Comparison of ENCODE assay signal across 26 cellular contexts in the genomic region with DNA sequence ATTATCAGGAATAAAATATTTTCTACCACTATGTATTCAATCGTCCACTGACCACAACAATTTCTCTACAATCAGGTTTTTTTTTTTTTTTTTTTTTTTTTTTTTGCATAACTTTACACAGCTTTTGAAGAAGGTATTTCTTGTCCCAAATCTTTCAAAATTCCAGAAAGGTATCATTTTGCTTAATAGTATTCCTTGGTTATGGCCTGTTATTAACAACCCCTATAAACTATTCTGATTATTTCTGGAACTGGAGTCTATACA.
"Had no signal": no experiment of that assay in that cellular context is flagged by ENCODE, and none has a peak within 500 bp of the region (broad histone marks: within the 10 kb centered on the region; RNA-seq: fewer than 3 reads in every experiment).

No MANE protein-coding gene starts in this region.

- H3K4me1 ChIP-seq: ascending aorta, body of pancreas had no signal

- H3K27ac ChIP-seq: ascending aorta, body of pancreas, PC-9, VCaP had no signal

- H3K9me3 Mint-ChIP-seq: activated CD8-positive, alpha-beta T cell treated with anti-CD3 and anti-CD28 coated beads for 36 hours; activated naive CD8-positive, alpha-beta T cell treated with anti-CD3 and anti-CD28 coated beads, Interleukin-2, amount 50 U/mL, for 24 hours; activated T-helper 2 cell treated with anti-CD3 and anti-CD28 coated beads, Interferon-gamma antibody, Interleukin-2, Interleukin-4, amounts not matched to agents 10 μg/mL and 5 μg/mL and 100 μg/mL, durations not matched to agents 14 hours and 24 hours and 36 hours had no signal

- H3K4me2 ChIP-seq: PC-9 had no signal

- H3K9me3 ChIP-seq: ascending aorta, body of pancreas had no signal

- H3K27ac Mint-ChIP-seq: activated CD4-positive, alpha-beta T cell treated with anti-CD3 and anti-CD28 coated beads for 36 hours; activated CD8-positive, alpha-beta T cell treated with anti-CD3 and anti-CD28 coated beads for 36 hours; activated naive CD4-positive, alpha-beta T cell treated with anti-CD3 and anti-CD28 coated beads, Interleukin-2, amount 50 U/mL, for 72 hours; activated naive CD8-positive, alpha-beta T cell treated with anti-CD3 and anti-CD28 coated beads, Interleukin-2, amount 50 U/mL, for 24 hours; activated T-cell treated with anti-CD3 and anti-CD28 coated beads, Interleukin-2, amount 50 U/mL, for 72 hours; activated T-helper 2 cell treated with anti-CD3 and anti-CD28 coated beads, Interferon-gamma antibody, Interleukin-2, Interleukin-4, amounts not matched to agents 10 μg/mL and 5 μg/mL and 100 μg/mL, durations not matched to agents 14 hours and 24 hours and 36 hours; T-cell had no signal

- H3K36me3 ChIP-seq: ascending aorta had no signal

- DNase-seq: activated CD4-positive, alpha-beta T cell treated with anti-CD3 and anti-CD28 coated beads, Interleukin-2, amount 50 U/mL, for 1 hour; activated CD8-positive, alpha-beta memory T cell treated with anti-CD3 and anti-CD28 coated beads, Interleukin-2, amount 50 U/mL, for 4 hours; activated naive CD4-positive, alpha-beta T cell treated with Interleukin-2 at 50 U/mL for 16 hours; amniotic stem cell; central memory CD4-positive, alpha-beta T cell; cortex of kidney; NCI-H1092; NCI-H1417; NCI-H2029; NCI-H2107; NCI-H226; NCI-H510A; NCI-H526 treated with DMSO at 0.1 percent for 48 hours; NK-92 treated with Interleukin-12 subunit alpha and Interleukin-12 subunit beta, amount 100 ng/mL, for 24 hours; PC-9; SHP77 treated with DMSO at 0.1 percent for 48 hours; T-cell had no signal

- H3K4me1 Mint-ChIP-seq: activated CD4-positive, alpha-beta T cell treated with anti-CD3 and anti-CD28 coated beads for 36 hours; activated naive CD8-positive, alpha-beta T cell treated with anti-CD3 and anti-CD28 coated beads, Interleukin-2, amount 50 U/mL, for 24 hours; T-cell had no signal

- ATAC-seq: activated CD4-positive, alpha-beta T cell treated with anti-CD3 and anti-CD28 coated beads for 36 hours; activated CD8-positive, alpha-beta T cell treated with anti-CD3 and anti-CD28 coated beads for 36 hours; activated naive CD8-positive, alpha-beta T cell treated with anti-CD3 and anti-CD28 coated beads, Interleukin-2, amount 50 U/mL, for 24 hours; activated T-cell treated with anti-CD3 and anti-CD28 coated beads, Interleukin-2, amount 50 U/mL, for 72 hours; T-cell had no signal

- H3K4me3 Mint-ChIP-seq: activated CD4-positive, alpha-beta T cell treated with anti-CD3 and anti-CD28 coated beads for 36 hours; activated CD8-positive, alpha-beta T cell treated with anti-CD3 and anti-CD28 coated beads for 36 hours; activated naive CD8-positive, alpha-beta T cell treated with anti-CD3 and anti-CD28 coated beads, Interleukin-2, amount 50 U/mL, for 24 hours; activated T-cell treated with anti-CD3 and anti-CD28 coated beads, Interleukin-2, amount 50 U/mL, for 72 hours; T-cell had no signal

- H2AFZ ChIP-seq: PC-9 had no signal

- H3K27me3 Mint-ChIP-seq: activated CD8-positive, alpha-beta T cell treated with anti-CD3 and anti-CD28 coated beads for 36 hours; activated naive CD8-positive, alpha-beta T cell treated with anti-CD3 and anti-CD28 coated beads, Interleukin-2, amount 50 U/mL, for 24 hours; T-cell had no signal

- H3K36me3 Mint-ChIP-seq: activated naive CD4-positive, alpha-beta T cell treated with anti-CD3 and anti-CD28 coated beads, Interleukin-2, amount 50 U/mL, for 72 hours; T-cell had no signal

- H3K4me3 ChIP-seq: ascending aorta, body of pancreas, PC-9 had no signal

- H3K27me3 ChIP-seq: ascending aorta had no signal
